ENCODE assay signal across 26 cellular contexts in genomic region chr4:88021824-88022223, GRCh38. TPM values are rescaled to one million over a fixed set of nuclear protein-coding genes. Genes with fewer than 3 reads are reported as not detected.
DNase-seq lines count a peak whose midpoint lies in the region; ATAC-seq and TF ChIP-seq lines count a peak whose summit lies in the region.
"Had no signal": no experiment of that assay in that cellular context is flagged by ENCODE, and none has a peak within 500 bp of the region (broad histone marks: within the 10 kb centered on the region; RNA-seq: fewer than 3 reads in every experiment).

No MANE protein-coding gene starts in this region.

- no peak overlapping the region for H3K18ac ChIP-seq in H9 (ENCODE audit: insufficient read length, low read depth, low read length)

- H3K27ac Mint-ChIP-seq in H9, result peak overlapping the region in 1 of 3 experiments; percentile 21; a peak in 1 of 7 replicates
- H3K27ac Mint-ChIP-seq in activated CD8-positive, alpha-beta T cell treated with anti-CD3 and anti-CD28 coated beads for 36 hours, result no peak overlapping the region
- H3K27ac Mint-ChIP-seq: activated CD4-positive, alpha-beta T cell treated with anti-CD3 and anti-CD28 coated beads for 36 hours; activated naive CD4-positive, alpha-beta T cell treated with anti-CD3 and anti-CD28 coated beads for 36 hours; CD4-positive, CD25-positive, alpha-beta regulatory T cell had no signal

- no peak overlapping the region for H3K4me3 ChIP-seq in choroid plexus epithelial cell (ENCODE audit: low read depth, low read length)
- no peak overlapping the region for H3K4me3 ChIP-seq in tibial artery
- H3K4me3 ChIP-seq: dorsolateral prefrontal cortex, SJCRH30 had no signal

- H4K20me1 ChIP-seq in H9 (ENCODE audit: control insufficient read depth, insufficient read depth, insufficient read length), result no peaks in the 10 kb centered on the region

- CTCF ChIA-PET in activated CD8-positive, alpha-beta T cell treated with anti-CD3 and anti-CD28 coated beads for 36 hours (lab: Charles Lee), result interaction anchor here (0.9 to 1.7 kb wide), 6 partner anchors 11 to 494 kb away, joined by 3 to 6 read pairs (median 4); no protein-coding TSS in a partner anchor

- no peak for TF ChIP-seq CTCF in H9 (conservative IDR thresholded peaks at IDR 0.05)
- no peak for TF ChIP-seq CTCF in choroid plexus epithelial cell (conservative IDR thresholded peaks at IDR 0.05; ENCODE audit: low read depth, low read length)
- no peak for TF ChIP-seq CTCF in tibial artery (IDR thresholded peaks at IDR 0.05)
- no peak for TF ChIP-seq CTCF in activated CD8-positive, alpha-beta T cell treated with anti-CD3 and anti-CD28 coated beads for 36 hours (IDR thresholded peaks at IDR 0.05)

- no peak overlapping the region for H3K4me3 Mint-ChIP-seq in H9
- H3K4me3 Mint-ChIP-seq in activated CD8-positive, alpha-beta T cell treated with anti-CD3 and anti-CD28 coated beads for 36 hours, result no peak overlapping the region
- H3K4me3 Mint-ChIP-seq: activated CD4-positive, alpha-beta T cell treated with anti-CD3 and anti-CD28 coated beads for 36 hours; activated naive CD4-positive, alpha-beta T cell treated with anti-CD3 and anti-CD28 coated beads for 36 hours; CD4-positive, CD25-positive, alpha-beta regulatory T cell had no signal

- H2BK15ac ChIP-seq in H9 (ENCODE audit: low read depth, low read length), result 0 out of 2 replicates have a peak overlapping the region, but pooled peaks have one; percentile 14

- no peak overlapping the region for H3K56ac ChIP-seq in H9 (ENCODE audit: insufficient read length, low read depth, low read length)

- H4K8ac ChIP-seq in H9 (replicated peaks; ENCODE audit: insufficient read length, low read depth, low read length), result no peak overlapping the region

- H2BK120ac ChIP-seq in H9 (ENCODE audit: low read depth, low read length, poor library complexity, severe bottlenecking), result no peak overlapping the region

- H3K79me2 ChIP-seq in H9 (ENCODE audit: insufficient read depth, low read length), result no peaks in the 10 kb centered on the region; the same call in 1 of the 2 replicates

- DNase-seq in H9 (no peak), choroid plexus epithelial cell (ENCODE audit: low read depth) (peak; percentile 57), kidney tubule cell (ENCODE audit: low spot score) (peak; percentile 67), tibial artery (no peak), ecto neural progenitor cell (ENCODE audit: low spot score) (no peak), globus pallidus (ENCODE audit: low spot score) (no peak), GM19240 (ENCODE audit: insufficient read length, low spot score) (no peak)
- DNase-seq in activated CD8-positive, alpha-beta T cell treated with anti-CD3 and anti-CD28 coated beads for 36 hours, result no peak
- DNase-seq: activated CD4-positive, alpha-beta T cell treated with anti-CD3 and anti-CD28 coated beads for 36 hours; activated naive CD4-positive, alpha-beta T cell treated with anti-CD3 and anti-CD28 coated beads for 36 hours; activated T-cell treated with anti-CD3 and anti-CD28 coated beads, Interleukin-2, amount 50 U/mL, for 48 hours; anterior cingulate cortex; CD4-positive, CD25-positive, alpha-beta regulatory T cell; central memory CD4-positive, alpha-beta T cell; DMS 273 treated with DMSO at 0.1 percent for 48 hours; dorsolateral prefrontal cortex; Karpas-422; left cardiac atrium; mesendoderm; NCI-H1930; NCI-H2227 treated with DMSO at 0.1 percent for 48 hours; occipital lobe; PC-3; right cardiac atrium; SJCRH30 had no signal

- H3K4me1 Mint-ChIP-seq in H9, result peaks cover 12 to 14% of the 10 kb centered on the region in 2 experiments
- no peaks in the 10 kb centered on the region for H3K4me1 Mint-ChIP-seq in activated CD8-positive, alpha-beta T cell treated with anti-CD3 and anti-CD28 coated beads for 36 hours (ENCODE audit: low read depth)
- H3K4me1 Mint-ChIP-seq: activated CD4-positive, alpha-beta T cell treated with anti-CD3 and anti-CD28 coated beads for 36 hours had no signal

- H3K9me3 ChIP-seq in H9 (ENCODE audit: control insufficient read depth, low read depth, low read length) (peaks cover 5% of the 10 kb centered on the region), tibial artery (no peaks in the 10 kb centered on the region)

- no peaks in the 10 kb centered on the region for H3K4me1 ChIP-seq in H9 (ENCODE audit: insufficient read depth, low read length)
- H3K4me1 ChIP-seq in tibial artery, result peaks cover 0 to 78% (median 20%) of the 10 kb centered on the region in 4 donors

- H3K36me3 Mint-ChIP-seq in H9 (ENCODE audit: insufficient read depth in 1 of 3, low read depth in 3 of 3), result peaks cover 47 to 77% (median 56%) of the 10 kb centered on the region in 3 experiments
- H3K36me3 Mint-ChIP-seq in activated CD8-positive, alpha-beta T cell treated with anti-CD3 and anti-CD28 coated beads for 36 hours (ENCODE audit: low read depth), result peaks cover 12% of the 10 kb centered on the region

- no peaks in the 10 kb centered on the region for H3K23me2 ChIP-seq in H9 (ENCODE audit: insufficient read length, low read depth, low read length, poor library complexity, severe bottlenecking)

- peaks cover 2% of the 10 kb centered on the region for H3K79me1 ChIP-seq in H9 (ENCODE audit: insufficient read depth, low read depth, low read length, poor library complexity, severe bottlenecking)

- H2AK5ac ChIP-seq in H9 (ENCODE audit: insufficient read length, low read length), result no peak overlapping the region

- H2AFZ ChIP-seq in H9 (ENCODE audit: low read length), result no peak overlapping the region

- no peak overlapping the region for H2BK12ac ChIP-seq in H9 (ENCODE audit: insufficient read length, low read depth, low read length)

- H3K4ac ChIP-seq in H9 (ENCODE audit: low read depth, low read length), result no peak overlapping the region

- H4K5ac ChIP-seq in H9 (ENCODE audit: insufficient read length, low read depth, low read length), result no peak overlapping the region

- no peak overlapping the region for H4K91ac ChIP-seq in H9 (ENCODE audit: insufficient read length, low read depth, low read length)

- no peaks in the 10 kb centered on the region for H3K27me3 ChIP-seq in H9 (ENCODE audit: insufficient read depth, low read length)
- no peaks in the 10 kb centered on the region for H3K27me3 ChIP-seq in tibial artery
- H3K27me3 ChIP-seq: dorsolateral prefrontal cortex, SJCRH30 had no signal

- H3K9ac ChIP-seq in H9 (ENCODE audit: extremely low read depth, insufficient read length, low read length), result no peak overlapping the region

- no peak overlapping the region for H2BK20ac ChIP-seq in H9 (ENCODE audit: low read depth, low read length, poor library complexity, severe bottlenecking)

- H3K27me3 Mint-ChIP-seq in H9 (ENCODE audit: low read depth), result peaks cover 2% of the 10 kb centered on the region; the same call in 1 of the 2 replicates
- no peaks in the 10 kb centered on the region for H3K27me3 Mint-ChIP-seq in activated CD8-positive, alpha-beta T cell treated with anti-CD3 and anti-CD28 coated beads for 36 hours
- H3K27me3 Mint-ChIP-seq: activated CD4-positive, alpha-beta T cell treated with anti-CD3 and anti-CD28 coated beads for 36 hours; CD4-positive, CD25-positive, alpha-beta regulatory T cell had no signal

- intact Hi-C loops in tibial artery (cut with DNase I; ENCODE audit: low total_unique reads), result loop anchor here (5.0 kb wide), 1 partner anchor 260 kb away; the partner anchor contains the start of gene PPM1K
- intact Hi-C loops in activated CD8-positive, alpha-beta T cell treated with anti-CD3 and anti-CD28 coated beads for 36 hours (cut with micrococcal nuclease), result no loop called here

- no peak overlapping the region for H3K4me2 ChIP-seq in H9 (ENCODE audit: insufficient read depth, insufficient read length, low read length)

- ATAC-seq in activated CD8-positive, alpha-beta T cell treated with anti-CD3 and anti-CD28 coated beads for 36 hours, result no peak
- ATAC-seq: activated CD4-positive, alpha-beta T cell treated with anti-CD3 and anti-CD28 coated beads for 36 hours; left cardiac atrium; PC-3 had no signal

- H3K14ac ChIP-seq in H9 (ENCODE audit: insufficient read depth, low read length), result no peak overlapping the region

- H3K9me3 Mint-ChIP-seq in H9, result peaks cover 26 to 28% of the 10 kb centered on the region in 2 experiments
- H3K9me3 Mint-ChIP-seq in activated CD8-positive, alpha-beta T cell treated with anti-CD3 and anti-CD28 coated beads for 36 hours, result peaks cover 10% of the 10 kb centered on the region

- peaks cover 29% of the 10 kb centered on the region in 3 donors for H3K36me3 ChIP-seq in tibial artery

- POLR2A ChIA-PET in activated CD8-positive, alpha-beta T cell treated with anti-CD3 and anti-CD28 coated beads for 36 hours (lab: Charles Lee), result no interaction called here

- H3K27ac ChIP-seq in H9 (ENCODE audit: insufficient read length, low read depth, low read length) (no peak overlapping the region), tibial artery (peak overlapping the region; percentile 16 to 96)
- H3K27ac ChIP-seq: dorsolateral prefrontal cortex, epithelial cell of prostate, SJCRH30 had no signal

- no peak overlapping the region for H2BK5ac ChIP-seq in H9 (ENCODE audit: insufficient read length, low read length)

- H3T11ph ChIP-seq in H9 (ENCODE audit: low read length), result no peak overlapping the region

- no peak overlapping the region for H3K23ac ChIP-seq in H9 (ENCODE audit: insufficient read length, low read depth, low read length)

RNA-seq across cellular contexts. Expression of gene PKD2, which starts 14.4 kb away (rescaled TPM):
- 35.7 and 38.4 TPM in 2 replicates for total RNA-seq in H9 (2021)
- total RNA-seq in activated CD8-positive, alpha-beta T cell treated with anti-CD3 and anti-CD28 coated beads for 36 hours, result 1 to 10 TPM; 2.3 to 2.8 TPM

RNA-seq across cellular contexts. Expression of gene SPP1, which starts 46.3 kb away (rescaled TPM):
- total RNA-seq in H9 (2021), result 13.2 and 15.5 TPM in 2 replicates
- total RNA-seq in activated CD8-positive, alpha-beta T cell treated with anti-CD3 and anti-CD28 coated beads for 36 hours, result not detected
- total RNA-seq: activated CD4-positive, alpha-beta T cell treated with anti-CD3 and anti-CD28 coated beads for 36 hours; activated naive CD4-positive, alpha-beta T cell treated with anti-CD3 and anti-CD28 coated beads for 36 hours; CD4-positive, CD25-positive, alpha-beta regulatory T cell; PC-3 had no signal

Comparison
In these comparisons a context has a peak if more than half of its experiments do, and no peak if none do; other contexts are left out.
1. DNase-seq: peak in choroid plexus epithelial cell (single experiment) and kidney tubule cell (single experiment); none in H9 (single experiment), tibial artery (0 of 2), ecto neural progenitor cell (single experiment), activated CD8-positive, alpha-beta T cell treated with anti-CD3 and anti-CD28 coated beads for 36 hours (single experiment), globus pallidus (single experiment) and GM19240 (single experiment).
2. RNA of gene SPP1, which starts 46.3 kb away (total RNA-seq): 13.2 to 15.5 TPM in H9; not detected in activated CD8-positive, alpha-beta T cell treated with anti-CD3 and anti-CD28 coated beads for 36 hours; every median in the first group is over 10 times any median in the second.